ENCODE assay signal across 8 cellular contexts in genomic region chr4:153151535-153152452, GRCh38.
DNase-seq lines count a peak whose midpoint lies in the region; ATAC-seq and TF ChIP-seq lines count a peak whose summit lies in the region.

No MANE protein-coding gene starts in this region.

- no peaks in the 10 kb centered on the region for H3K36me3 ChIP-seq in DND-41 (ENCODE audit: insufficient read depth, low read length)
- H3K36me3 ChIP-seq in brain microvascular endothelial cell (replicated peaks) = no peaks in the 10 kb centered on the region

- peak; percentile 88 for DNase-seq in DND-41
- peak; percentile 51 to 72 for DNase-seq in HL-60 (ENCODE audit: low read depth in 1 of 2, low spot score in 1 of 2)
- DNase-seq in NCI-H82 treated with DMSO at 0.1 percent for 48 hours (lab: John Stamatoyannopoulos, UW; ENCODE audit: unreplicated experiment) = peak; percentile 11
- peak; percentile 55 for DNase-seq in brain microvascular endothelial cell
- peak; percentile 90 for DNase-seq in kidney tubule cell (ENCODE audit: low spot score)
- peak; percentile 38 for DNase-seq in stimulated activated CD4-positive, alpha-beta T cell treated with anti-CD3 and anti-CD28 coated beads, Interleukin-4, amount 100 ng/mL, for 24 hours
- DNase-seq in EL = no peak

- H3K4me1 ChIP-seq in DND-41 (ENCODE audit: insufficient read depth, low read length) = peaks cover 30% of the 10 kb centered on the region

- H3K27ac ChIP-seq in DND-41 (ENCODE audit: low read length) = no peak overlapping the region
- H3K27ac ChIP-seq in HL-60 (replicated peaks) = peak overlapping the region; percentile 45
- H3K27ac ChIP-seq in brain microvascular endothelial cell = no peak overlapping the region

- peaks cover 10% of the 10 kb centered on the region; the same call in 1 of the 2 replicates for H3K79me2 ChIP-seq in DND-41 (ENCODE audit: insufficient read depth, low read length)

- H4K20me1 ChIP-seq in DND-41 (ENCODE audit: insufficient read depth, low read length) = no peaks in the 10 kb centered on the region

- ATAC-seq in DND-41 (ENCODE audit: insufficient read depth, low read depth) = peak; percentile 44
- no peak for ATAC-seq in GM21717 (IDR thresholded peaks at IDR 0.05; ENCODE audit: unreplicated experiment)

- peak overlapping the region in 1 of 2 experiments; percentile 74; a peak in 2 of 4 replicates for H3K4me3 ChIP-seq in DND-41 (ENCODE audit: low read depth in 1 of 2, low read length in 2 of 2)
- no peak overlapping the region for H3K4me3 ChIP-seq in HL-60 (replicated peaks; ENCODE audit: insufficient read depth, low read length)
- H3K4me3 ChIP-seq in brain microvascular endothelial cell (ENCODE audit: low read depth, low read length) = no peak overlapping the region

- H3K4me2 ChIP-seq in DND-41 (ENCODE audit: insufficient read depth, low read length) = peak overlapping the region; percentile 91

- in situ Hi-C loops in brain microvascular endothelial cell (cut with HindIII; ENCODE audit: low pct_ligation_motif_present, low sequenced_read_pairs) = no loop called here

- H3K27me3 ChIP-seq in DND-41 (ENCODE audit: insufficient read depth, low read length, poor library complexity) = no peaks in the 10 kb centered on the region
- H3K27me3 ChIP-seq in HL-60 (ENCODE audit: insufficient read depth, poor library complexity, severe bottlenecking) = no peaks in the 10 kb centered on the region
- no peaks in the 10 kb centered on the region for H3K27me3 ChIP-seq in brain microvascular endothelial cell (replicated peaks)

- no peak overlapping the region for H2AFZ ChIP-seq in DND-41 (ENCODE audit: low read depth, low read length)

- TF ChIP-seq CTCF in DND-41 (IDR thresholded peaks at IDR 0.05; ENCODE audit: borderline replicate concordance, extremely low read depth, low read length, poor library complexity, severe bottlenecking) (no peak), HL-60 (IDR thresholded peaks at IDR 0.05; ENCODE audit: insufficient read depth, low read length) (no peak), brain microvascular endothelial cell (IDR thresholded peaks at IDR 0.05; ENCODE audit: low read depth, low read length, missing control alignments) (no peak)

- H3K9me3 ChIP-seq in DND-41 (ENCODE audit: insufficient read depth, low read length, severe bottlenecking) = no peaks in the 10 kb centered on the region

- H3K9ac ChIP-seq in DND-41 (ENCODE audit: low read depth, low read length) = peak overlapping the region; percentile 86
